Comparison of ENCODE assay signal across 27 cellular contexts in genomic region chr9:84189901-84190300, GRCh38.
"Had no signal": no experiment of that assay in that cellular context is flagged by ENCODE, and none has a peak within 500 bp of the region (broad histone marks: within the 10 kb centered on the region; RNA-seq: fewer than 3 reads in every experiment).

No MANE protein-coding gene starts in this region.

- H3K4me3 ChIP-seq: ascending aorta, coronary artery, dorsolateral prefrontal cortex, pancreas, psoas muscle, sigmoid colon, smooth muscle cell, tibial nerve had no signal

- H3K4me3 Mint-ChIP-seq: activated CD4-positive, alpha-beta memory T cell treated with anti-CD3 and anti-CD28 coated beads, Interleukin-2, amount 10 ng/mL, durations not matched to agents 7 days and 5 days; activated CD4-positive, alpha-beta T cell treated with anti-CD3 and anti-CD28 coated beads, Interleukin-2, amount 10 ng/mL, durations not matched to agents 7 days and 5 days; activated naive CD4-positive, alpha-beta T cell treated with anti-CD3 and anti-CD28 coated beads, Interleukin-2, amount 10 ng/mL, durations not matched to agents 7 days and 5 days; activated naive CD8-positive, alpha-beta T cell treated with anti-CD3 and anti-CD28 coated beads, Interleukin-2, amount 10 ng/mL, durations not matched to agents 7 days and 5 days; activated T-cell treated with anti-CD3 and anti-CD28 coated beads, Interleukin-2, amount 50 U/mL, for 24 hours; immature natural killer cell; mesothelial cell of epicardium; naive thymus-derived CD4-positive, alpha-beta T cell had no signal

- H3K9me3 ChIP-seq: ascending aorta, pancreas, psoas muscle, sigmoid colon had no signal

- H3K9me3 Mint-ChIP-seq: activated CD4-positive, alpha-beta memory T cell treated with anti-CD3 and anti-CD28 coated beads, Interleukin-2, amount 10 ng/mL, durations not matched to agents 7 days and 5 days; activated CD4-positive, alpha-beta T cell treated with anti-CD3 and anti-CD28 coated beads, Interleukin-2, amount 10 ng/mL, durations not matched to agents 7 days and 5 days; activated naive CD8-positive, alpha-beta T cell treated with anti-CD3 and anti-CD28 coated beads, Interleukin-2, amount 10 ng/mL, durations not matched to agents 7 days and 5 days; activated T-cell treated with anti-CD3 and anti-CD28 coated beads, Interleukin-2, amount 50 U/mL, for 24 hours had no signal

- FAIRE-seq: kidney, pancreas had no signal

- DNase-seq: activated CD4-positive, alpha-beta memory T cell treated with anti-CD3 and anti-CD28 coated beads, Interleukin-2, amount 10 ng/mL, durations not matched to agents 7 days and 5 days; activated CD4-positive, alpha-beta T cell treated with anti-CD3 and anti-CD28 coated beads for 1 hour; activated CD4-positive, alpha-beta T cell treated with anti-CD3 and anti-CD28 coated beads, Interleukin-2, amount 10 ng/mL, durations not matched to agents 7 days and 5 days; activated CD8-positive, alpha-beta memory T cell treated with anti-CD3 and anti-CD28 coated beads, Interleukin-2, amount 50 U/mL, for 48 hours; activated gamma-delta T cell; activated naive CD4-positive, alpha-beta T cell treated with anti-CD3 and anti-CD28 coated beads, Interleukin-2, amount 10 ng/mL, durations not matched to agents 7 days and 5 days; activated naive CD8-positive, alpha-beta T cell treated with anti-CD3 and anti-CD28 coated beads, Interleukin-2, amount 10 ng/mL, durations not matched to agents 7 days and 5 days; activated T-cell treated with anti-CD3 and anti-CD28 coated beads, Interleukin-2, amount 50 U/mL, for 24 hours; brain microvascular endothelial cell; dorsolateral prefrontal cortex; effector memory CD4-positive, alpha-beta T cell; erythroblast; head of caudate nucleus; immature natural killer cell; kidney; naive thymus-derived CD4-positive, alpha-beta T cell; pancreas; psoas muscle; sigmoid colon; stimulated activated CD4-positive, alpha-beta T cell treated with anti-CD3 and anti-CD28 coated beads, Interleukin-1b, Interleukin-23, amount 100 ng/mL, for 48 hours; stimulated activated naive CD4-positive, alpha-beta T cell; T-helper 2 cell had no signal

- H3K4me1 Mint-ChIP-seq: activated CD4-positive, alpha-beta memory T cell treated with anti-CD3 and anti-CD28 coated beads, Interleukin-2, amount 10 ng/mL, durations not matched to agents 7 days and 5 days; activated CD4-positive, alpha-beta T cell treated with anti-CD3 and anti-CD28 coated beads, Interleukin-2, amount 10 ng/mL, durations not matched to agents 7 days and 5 days; activated naive CD4-positive, alpha-beta T cell treated with anti-CD3 and anti-CD28 coated beads, Interleukin-2, amount 10 ng/mL, durations not matched to agents 7 days and 5 days; activated naive CD8-positive, alpha-beta T cell treated with anti-CD3 and anti-CD28 coated beads, Interleukin-2, amount 10 ng/mL, durations not matched to agents 7 days and 5 days; immature natural killer cell had no signal

- H3K4me1 ChIP-seq: ascending aorta, pancreas, psoas muscle, sigmoid colon, tibial nerve had no signal

- H3K4me2 ChIP-seq: smooth muscle cell had no signal

- H3K36me3 ChIP-seq: ascending aorta, brain microvascular endothelial cell, pancreas, sigmoid colon, tibial nerve had no signal

- H3K27ac ChIP-seq: ascending aorta, brain microvascular endothelial cell, coronary artery, dorsolateral prefrontal cortex, pancreas, psoas muscle, sigmoid colon, tibial nerve had no signal

- H3K36me3 Mint-ChIP-seq: activated naive CD4-positive, alpha-beta T cell treated with anti-CD3 and anti-CD28 coated beads, Interleukin-2, amount 10 ng/mL, durations not matched to agents 7 days and 5 days; activated naive CD8-positive, alpha-beta T cell treated with anti-CD3 and anti-CD28 coated beads, Interleukin-2, amount 10 ng/mL, durations not matched to agents 7 days and 5 days; immature natural killer cell; mesothelial cell of epicardium; naive thymus-derived CD4-positive, alpha-beta T cell had no signal

- H3K27me3 ChIP-seq: ascending aorta, brain microvascular endothelial cell, pancreas, sigmoid colon, tibial nerve had no signal

- H3K27ac Mint-ChIP-seq: activated CD4-positive, alpha-beta memory T cell treated with anti-CD3 and anti-CD28 coated beads, Interleukin-2, amount 10 ng/mL, durations not matched to agents 7 days and 5 days; activated CD4-positive, alpha-beta T cell treated with anti-CD3 and anti-CD28 coated beads, Interleukin-2, amount 10 ng/mL, durations not matched to agents 7 days and 5 days; activated naive CD4-positive, alpha-beta T cell treated with anti-CD3 and anti-CD28 coated beads, Interleukin-2, amount 10 ng/mL, durations not matched to agents 7 days and 5 days; activated naive CD8-positive, alpha-beta T cell treated with anti-CD3 and anti-CD28 coated beads, Interleukin-2, amount 10 ng/mL, durations not matched to agents 7 days and 5 days; activated T-cell treated with anti-CD3 and anti-CD28 coated beads, Interleukin-2, amount 50 U/mL, for 24 hours; immature natural killer cell; mesothelial cell of epicardium had no signal

- ATAC-seq: naive thymus-derived CD4-positive, alpha-beta T cell; pancreas; psoas muscle had no signal
